Comparison of ENCODE assay signal across 21 cellular contexts in genomic region chr7:1121886-1122831, GRCh38. TPM values are rescaled to one million over a fixed set of nuclear protein-coding genes. Genes with fewer than 3 reads are reported as not detected.
DNase-seq lines count a peak whose midpoint lies in the region; ATAC-seq, FAIRE-seq and TF ChIP-seq lines count a peak whose summit lies in the region.
"Had no signal": no experiment of that assay in that cellular context is flagged by ENCODE, and none has a peak within 500 bp of the region (broad histone marks: within the 10 kb centered on the region; RNA-seq: fewer than 3 reads in every experiment).

No MANE protein-coding gene starts in this region.

- no peak for TF ChIP-seq RAD21 in GM12878 (IDR thresholded peaks at IDR 0.05; ENCODE audit: insufficient read depth, low read depth, low read length)

- in situ Hi-C loops in GM12878 (cut with MboI) (no loop called here), gastrocnemius medialis (cut with MboI; ENCODE audit: low sequenced_read_pairs in 4 of 4) (no loop called here)

- no peak for FAIRE-seq in GM12878 (lab: Jason Lieb, UNC)
- no peak for FAIRE-seq in kidney (lab: Jason Lieb, UNC)
- FAIRE-seq: endometrium, frontal cortex, TTC549 had no signal

- H3K9me3 ChIP-seq in HUES64 (ENCODE audit: insufficient read depth, low read depth, low read length) (no peaks in the 10 kb centered on the region), GM12878 (replicated peaks; ENCODE audit: control insufficient read depth, insufficient read depth, low read length) (no peaks in the 10 kb centered on the region), kidney (ENCODE audit: control insufficient read depth in 1 of 2, low read length in 2 of 2) (no peaks in the 10 kb centered on the region), gastrocnemius medialis (no peaks in the 10 kb centered on the region)
- H3K9me3 ChIP-seq: mucosa of descending colon had no signal

- peaks cover 6% of the 10 kb centered on the region for H3K4me1 Mint-ChIP-seq in activated T-helper 17 cell treated with anti-CD3 and anti-CD28 coated beads, Interleukin-2, amount 50 U/mL, for 72 hours

- intact Hi-C loops in GM12878 (cut with micrococcal nuclease; ENCODE audit: unreplicated experiment): no loop called here
- intact Hi-C loops in kidney (cut with DNase I): no loop called here
- intact Hi-C loops in gastrocnemius medialis (cut with DNase I; ENCODE audit: low total_unique reads): loop anchor here (5.0 kb wide), 1 partner anchor 45 kb away; no protein-coding TSS in a partner anchor

- CTCF ChIA-PET in GM12878 (lab: Yijun Ruan, JAX): interaction anchor here (0.7 to 1.6 kb wide), 2 partner anchors 14 to 22 kb away, joined by 4 to 5 read pairs; no protein-coding TSS in a partner anchor

- BruUV-seq in GM12878 (replicated peaks; lab: Mats Ljungman, UMichigan): no TSS peak

- WGBS in HUES64: 81% methylated on average over 28 of the region's 28 CpGs
- 87% methylated on average over 28 of the region's 28 CpGs for WGBS in GM12878 (ENCODE audit: insufficient coverage, insufficient replicate concordance, low lambda C conversion rate, missing lambda C conversion rate)

- H3K4me1 ChIP-seq in HUES64 (ENCODE audit: insufficient read depth, low read length) (peaks cover 11% of the 10 kb centered on the region; the same call in 1 of the 2 replicates), GM12878 (ENCODE audit: control insufficient read depth, insufficient read depth, low read length) (0 out of 2 replicates have a peak, but pooled peaks cover 3% of the 10 kb centered on the region), kidney (ENCODE audit: control insufficient read depth in 1 of 2, insufficient read depth in 1 of 2, low read depth in 1 of 2, low read length in 2 of 2) (peaks cover 0 to 12% of the 10 kb centered on the region in 2 donors), gastrocnemius medialis (peaks cover 12% of the 10 kb centered on the region in 2 donors)

- H3K79me2 ChIP-seq in GM12878 (ENCODE audit: control insufficient read depth, insufficient read depth, low read length): no peaks in the 10 kb centered on the region

- H3K4me3 Mint-ChIP-seq in activated T-helper 17 cell treated with anti-CD3 and anti-CD28 coated beads, Interleukin-2, amount 50 U/mL, for 72 hours: no peak overlapping the region
- H3K4me3 Mint-ChIP-seq: activated CD4-positive, alpha-beta T cell treated with anti-CD3 and anti-CD28 coated beads, Interleukin-2, amount 10 ng/mL, durations not matched to agents 7 days and 5 days; activated naive CD8-positive, alpha-beta T cell treated with anti-CD3 and anti-CD28 coated beads, Interleukin-2, amount 10 ng/mL, durations not matched to agents 7 days and 5 days had no signal

- POLR2A ChIA-PET in GM12878 (lab: Charles Lee): interaction anchor here (1.2 kb wide), 1 partner anchor 15 kb away, joined by 3 read pairs; no protein-coding TSS in a partner anchor

- H3K36me3 Mint-ChIP-seq in activated T-helper 17 cell treated with anti-CD3 and anti-CD28 coated beads, Interleukin-2, amount 50 U/mL, for 72 hours (ENCODE audit: low read depth): peaks cover 24% of the 10 kb centered on the region

- H3K27ac ChIP-seq in HUES64 (ENCODE audit: low read depth, low read length): no peak overlapping the region
- no peak overlapping the region for H3K27ac ChIP-seq in GM12878 (ENCODE audit: control insufficient read depth, insufficient read depth)
- H3K27ac ChIP-seq in kidney (ENCODE audit: low read depth in 2 of 2, low read length in 2 of 2): no peak overlapping the region
- peak overlapping the region; percentile 77 to 86 (median 80) for H3K27ac ChIP-seq in gastrocnemius medialis
- H3K27ac ChIP-seq: HL-60 had no signal

- H3K27me3 Mint-ChIP-seq in activated T-helper 17 cell treated with anti-CD3 and anti-CD28 coated beads, Interleukin-2, amount 50 U/mL, for 72 hours: no peaks in the 10 kb centered on the region
- H3K27me3 Mint-ChIP-seq: activated CD4-positive, alpha-beta T cell treated with anti-CD3 and anti-CD28 coated beads, Interleukin-2, amount 10 ng/mL, durations not matched to agents 7 days and 5 days; activated naive CD8-positive, alpha-beta T cell treated with anti-CD3 and anti-CD28 coated beads, Interleukin-2, amount 10 ng/mL, durations not matched to agents 7 days and 5 days had no signal

- DNase-seq in GM12878 (ENCODE audit: low read depth, low spot score) (no peak), kidney (peak; percentile 70), gastrocnemius medialis (no peak), T-helper 9 cell (no peak), GM10266 (ENCODE audit: extremely low spot score) (no peak)
- DNase-seq: activated CD4-positive, alpha-beta T cell treated with anti-CD3 and anti-CD28 coated beads, Interleukin-2, amount 10 ng/mL, durations not matched to agents 7 days and 5 days; activated naive CD8-positive, alpha-beta T cell treated with anti-CD3 and anti-CD28 coated beads, Interleukin-2, amount 10 ng/mL, durations not matched to agents 7 days and 5 days; activated T-cell treated with anti-CD3 and anti-CD28 coated beads for 4 hours; AML-193; central memory CD4-positive, alpha-beta T cell; GF-D8; NCI-H146; NCI-H345 had no signal

- ATAC-seq in GM12878 (no peak), gastrocnemius medialis (no peak), HG02642 (IDR thresholded peaks at IDR 0.05; ENCODE audit: poor library complexity, unreplicated experiment) (no peak)
- no peak for ATAC-seq in activated T-helper 17 cell treated with anti-CD3 and anti-CD28 coated beads, Interleukin-2, amount 50 U/mL, for 72 hours (replicated peaks)
- ATAC-seq: mucosa of descending colon had no signal

- TF ChIP-seq POLR2A in GM12878 (IDR thresholded peaks at IDR 0.05; ENCODE audit: low read depth, low read length): no peak
- no peak for TF ChIP-seq POLR2A in gastrocnemius medialis (IDR thresholded peaks at IDR 0.05)

- peaks cover 27% of the 10 kb centered on the region for H3K36me3 ChIP-seq in HUES64 (ENCODE audit: insufficient read depth, low read length)
- H3K36me3 ChIP-seq in GM12878 (ENCODE audit: control insufficient read depth in 2 of 2, insufficient read depth in 2 of 2, low read length in 1 of 2): peaks cover 7 to 9% of the 10 kb centered on the region in 2 experiments
- H3K36me3 ChIP-seq in kidney (ENCODE audit: control insufficient read depth in 1 of 2, insufficient read depth in 2 of 2, low read length in 2 of 2): no peaks in the 10 kb centered on the region
- H3K36me3 ChIP-seq in gastrocnemius medialis: no peaks in the 10 kb centered on the region

- SMC1A ChIA-PET in GM12878 (lab: Charles Lee; ENCODE audit: uncharacterized antibody, unreplicated experiment): no interaction called here

- TF ChIP-seq EP300 in GM12878 (IDR thresholded peaks at IDR 0.05; ENCODE audit: borderline replicate concordance in 1 of 2, control insufficient read depth in 1 of 2, low read depth in 2 of 2, low read length in 2 of 2): no peak

- TF ChIP-seq CTCF in GM12878 (IDR thresholded peaks at IDR 0.05 in 2 of 3, conservative IDR thresholded peaks at IDR 0.05 in 1 of 3; ENCODE audit: control insufficient read depth in 2 of 3, extremely low read depth in 1 of 3, insufficient read depth in 1 of 3, low read depth in 3 of 3, low read length in 3 of 3): no peak
- no peak for TF ChIP-seq CTCF in kidney (IDR thresholded peaks at IDR 0.05; ENCODE audit: borderline replicate concordance, extremely low read depth, insufficient read depth)
- no peak for TF ChIP-seq CTCF in gastrocnemius medialis (IDR thresholded peaks at IDR 0.05 in 4 of 5, conservative IDR thresholded peaks at IDR 0.05 in 1 of 5)
- no peak for TF ChIP-seq CTCF in GM10266 (IDR thresholded peaks at IDR 0.05; ENCODE audit: control insufficient read depth, insufficient read depth, low read depth, missing control alignments)

- no peak overlapping the region for H2AFZ ChIP-seq in GM12878 (ENCODE audit: control insufficient read depth, low read depth, low read length)

- no peaks in the 10 kb centered on the region for H3K27me3 ChIP-seq in HUES64 (ENCODE audit: insufficient read depth, low read length)
- H3K27me3 ChIP-seq in GM12878 (replicated peaks in 1 of 2; ENCODE audit: control insufficient read depth in 2 of 2, insufficient read depth in 2 of 2, low read length in 1 of 2): no peaks in the 10 kb centered on the region
- no peaks in the 10 kb centered on the region for H3K27me3 ChIP-seq in gastrocnemius medialis

- H3K4me3 ChIP-seq in HUES64 (ENCODE audit: low read length): no peak overlapping the region
- H3K4me3 ChIP-seq in GM12878: no peak overlapping the region
- H3K4me3 ChIP-seq in kidney (ENCODE audit: low read length in 2 of 2): no peak overlapping the region
- no peak overlapping the region for H3K4me3 ChIP-seq in gastrocnemius medialis
- H3K4me3 ChIP-seq: mucosa of descending colon had no signal

- no peak overlapping the region for H3K27ac Mint-ChIP-seq in activated T-helper 17 cell treated with anti-CD3 and anti-CD28 coated beads, Interleukin-2, amount 50 U/mL, for 72 hours
- H3K27ac Mint-ChIP-seq: activated CD4-positive, alpha-beta T cell treated with anti-CD3 and anti-CD28 coated beads, Interleukin-2, amount 10 ng/mL, durations not matched to agents 7 days and 5 days; activated naive CD8-positive, alpha-beta T cell treated with anti-CD3 and anti-CD28 coated beads, Interleukin-2, amount 10 ng/mL, durations not matched to agents 7 days and 5 days had no signal

- RAD21 ChIA-PET in GM12878 (lab: Charles Lee; ENCODE audit: unreplicated experiment): no interaction called here

- no peaks in the 10 kb centered on the region for H4K20me1 ChIP-seq in GM12878 (ENCODE audit: control insufficient read depth, insufficient read depth)

- no peaks in the 10 kb centered on the region for H3K9me3 Mint-ChIP-seq in activated T-helper 17 cell treated with anti-CD3 and anti-CD28 coated beads, Interleukin-2, amount 50 U/mL, for 72 hours
- H3K9me3 Mint-ChIP-seq: activated CD4-positive, alpha-beta T cell treated with anti-CD3 and anti-CD28 coated beads, Interleukin-2, amount 10 ng/mL, durations not matched to agents 7 days and 5 days; activated naive CD8-positive, alpha-beta T cell treated with anti-CD3 and anti-CD28 coated beads, Interleukin-2, amount 10 ng/mL, durations not matched to agents 7 days and 5 days had no signal

- H3K4me2 ChIP-seq in GM12878 (ENCODE audit: control insufficient read depth, insufficient read depth): no peak overlapping the region

- peak overlapping the region; percentile 4 for H3K9ac ChIP-seq in HUES64 (ENCODE audit: low read depth, low read length)
- H3K9ac ChIP-seq in GM12878 (ENCODE audit: control insufficient read depth, insufficient read depth, low read length): no peak overlapping the region
- H3K9ac ChIP-seq in kidney (ENCODE audit: low read length in 2 of 2): no peak overlapping the region

RNA-seq across cellular contexts. Expression of gene GPER1, which starts 34.2 kb away (rescaled TPM):
- 0.40 TPM for polyA plus RNA-seq in HUES64 (2013, experiment 1 of 2)
- polyA plus RNA-seq in HUES64 (2013, experiment 2 of 2): 0.38 TPM
- 22.4 and 23.1 TPM in 2 replicates for total RNA-seq in GM12878 (2013; cell fraction: nucleolus; rRNA removed)
- total RNA-seq in GM12878 (2014; rRNA removed) (5.3 and 5.5 TPM in 2 replicates), GM12878 (2014; rRNA removed; fragmentation: Illumina TruSeq; extraction: Trizol) (1.8 and 2.2 TPM in 2 replicates), GM12878 (2021) (6.3 and 7.7 TPM in 2 replicates), kidney (5.2 TPM), gastrocnemius medialis (1 to 10 TPM in 3 of 4 donors, under 1 TPM in 1; 0.92 to 3.2 (median 2.1) TPM)
- polyA plus RNA-seq in GM12878 (2011; ENCODE audit: low read depth): 3.5 TPM
- polyA plus RNA-seq in GM12878 (2011; rRNA removed) (1.3 and 1.9 TPM in 2 replicates), GM12878 (2014; fragmentation: Illumina TruSeq; extraction: Trizol) (0.73 and 1.4 TPM in 2 replicates), GM12878 (2014; fragmentation: Nextera tagmentation; extraction: Ambion mirVana) (under 1 TPM; 0.03 to 0.73 TPM), GM12878 (2014; rRNA removed) (6.5 TPM in 2 replicates), GM12878 (2016; fragmentation: Nextera tagmentation; extraction: Ambion mirVana) (1 to 10 TPM; 3.0 to 5.2 TPM), kidney (ENCODE audit: insufficient read depth, low read depth, low replicate concordance) (4.8 TPM)
- 3.7 and 5.1 TPM in 2 replicates for polyA plus RNA-seq in GM12878 (2011; cell fraction: cytosol; rRNA removed)
- 7.0 and 10.0 TPM in 2 replicates for polyA plus RNA-seq in GM12878 (2011; cell fraction: nucleus; rRNA removed)
- polyA plus RNA-seq in GM12878 (2012): 8.0 and 8.4 TPM in 2 replicates
- polyA minus RNA-seq in GM12878 (2011; rRNA and poly(A)+ RNA removed): 3.1 and 5.3 TPM in 2 replicates
- polyA minus RNA-seq in GM12878 (2011; cell fraction: cytosol; rRNA and poly(A)+ RNA removed): 2.1 and 2.3 TPM in 2 replicates
- polyA minus RNA-seq in GM12878 (2011; cell fraction: nucleus; rRNA and poly(A)+ RNA removed): 0.96 and 1.5 TPM in 2 replicates
- 1 to 10 TPM in 1 of 2 donors, under 1 TPM in 1; 0.24 to 1.1 TPM for total RNA-seq in activated T-helper 17 cell treated with anti-CD3 and anti-CD28 coated beads, Interleukin-2, amount 50 U/mL, for 72 hours

RNA-seq across cellular contexts. Expression of gene ZFAND2A, which starts 37.8 kb away (rescaled TPM):
- polyA plus RNA-seq in HUES64 (2013, experiment 1 of 2): 20.4 TPM
- 23.1 TPM for polyA plus RNA-seq in HUES64 (2013, experiment 2 of 2)
- 22.3 and 26.6 TPM in 2 replicates for total RNA-seq in GM12878 (2013; cell fraction: nucleolus; rRNA removed)
- total RNA-seq in GM12878 (2014; rRNA removed) (15.4 and 19.4 TPM in 2 replicates), GM12878 (2014; rRNA removed; fragmentation: Illumina TruSeq; extraction: Trizol) (16.0 and 17.6 TPM in 2 replicates), GM12878 (2021) (14.8 and 16.7 TPM in 2 replicates), kidney (21.9 TPM), gastrocnemius medialis (10 to 100 TPM; 12.0 to 17.9 (median 14.1) TPM)
- 28.4 TPM for polyA plus RNA-seq in GM12878 (2011; ENCODE audit: low read depth)
- polyA plus RNA-seq in GM12878 (2011; rRNA removed) (30.8 and 32.5 TPM in 2 replicates), GM12878 (2014; fragmentation: Illumina TruSeq; extraction: Trizol) (14.1 and 17.2 TPM in 2 replicates), GM12878 (2014; fragmentation: Nextera tagmentation; extraction: Ambion mirVana) (10 to 100 TPM; 34.9 to 39.9 TPM), GM12878 (2014; rRNA removed) (19.8 and 23.1 TPM in 2 replicates), GM12878 (2016; fragmentation: Nextera tagmentation; extraction: Ambion mirVana) (10 to 100 TPM; 21.7 to 23.1 TPM), kidney (ENCODE audit: insufficient read depth, low read depth, low replicate concordance) (27.6 TPM)
- polyA plus RNA-seq in GM12878 (2011; cell fraction: cytosol; rRNA removed): 27.5 TPM in 2 replicates
- 22.1 and 26.6 TPM in 2 replicates for polyA plus RNA-seq in GM12878 (2011; cell fraction: nucleus; rRNA removed)
- polyA plus RNA-seq in GM12878 (2012): 28.4 and 35.3 TPM in 2 replicates
- 12.7 and 16.2 TPM in 2 replicates for polyA minus RNA-seq in GM12878 (2011; rRNA and poly(A)+ RNA removed)
- polyA minus RNA-seq in GM12878 (2011; cell fraction: cytosol; rRNA and poly(A)+ RNA removed): 5.8 and 9.6 TPM in 2 replicates
- 15.6 and 20.4 TPM in 2 replicates for polyA minus RNA-seq in GM12878 (2011; cell fraction: nucleus; rRNA and poly(A)+ RNA removed)
- total RNA-seq in activated T-helper 17 cell treated with anti-CD3 and anti-CD28 coated beads, Interleukin-2, amount 50 U/mL, for 72 hours: 10 to 100 TPM; 27.1 to 27.7 TPM

Comparison
In these comparisons a context has a peak if more than half of its experiments do, and no peak if none do; other contexts are left out.
1. H3K27ac ChIP-seq: peak in gastrocnemius medialis (4 of 4); none in HUES64 (single experiment), GM12878 (single experiment) and kidney (0 of 2).